In the genomic region with DNA sequence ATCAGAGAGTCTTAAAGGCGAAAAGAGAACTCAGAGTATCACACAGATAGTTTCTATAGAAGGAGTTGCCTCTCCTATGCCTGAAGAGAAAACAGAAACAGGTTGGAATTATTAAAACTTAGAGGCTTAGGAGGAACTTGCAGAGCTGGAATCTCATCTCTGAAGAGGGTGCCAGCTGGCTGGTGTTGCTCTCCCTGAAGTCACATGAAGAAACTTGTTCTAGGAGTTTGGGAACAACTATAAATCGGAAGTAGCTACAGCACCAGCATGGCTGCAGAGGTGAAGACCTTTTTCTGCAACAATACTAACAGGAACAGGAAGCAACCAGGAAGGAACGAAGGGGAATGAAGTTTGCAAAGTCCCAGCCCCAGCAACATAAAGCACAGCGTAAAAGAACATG, we compare ENCODE assay signal across 1 cellular context.
TF ChIP-seq lines count a peak whose summit lies in the region.

No MANE protein-coding gene starts in this region.

TF ChIP-seq in HepG2, 621 proteins besides CTCF, POLR2A, EP300 and RAD21:
- TF ChIP-seq, protein P1, sequence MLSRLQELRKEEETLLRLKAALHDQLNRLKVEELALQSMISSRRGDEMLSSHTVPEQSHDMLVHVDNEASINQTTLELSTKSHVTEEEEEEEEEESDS (CRISPR knock-in tag; IDR thresholded peaks at IDR 0.05; ENCODE audit: borderline replicate concordance), result no peak
- no peak for TF ChIP-seq SETDB1 (CRISPR knock-in tag; IDR thresholded peaks at IDR 0.05; ENCODE audit: borderline replicate concordance)
- TF ChIP-seq ZNF878 (CRISPR knock-in tag; IDR thresholded peaks at IDR 0.05), result no peak
- TF ChIP-seq KLF15 (CRISPR knock-in tag; IDR thresholded peaks at IDR 0.05; ENCODE audit: borderline replicate concordance), result no peak
